In genomic region chrX:9533611-9534010, GRCh38 we compare ENCODE assay signal across 1 cellular context.
TF ChIP-seq lines count a peak whose summit lies in the region.

No MANE protein-coding gene starts in this region.

TF ChIP-seq in H1, 55 proteins besides CTCF, POLR2A, EP300 and RAD21 (continued from another document):
- no peak for TF ChIP-seq CBX8 (IDR thresholded peaks at IDR 0.05; ENCODE audit: borderline replicate concordance, low read depth, low read length)
- no peak for TF ChIP-seq RNF2 (IDR thresholded peaks at IDR 0.05; ENCODE audit: borderline replicate concordance, low read depth, low read length, missing control alignments, poor library complexity, severe bottlenecking)
